ENCODE assay signal across 24 cellular contexts in the genomic region with DNA sequence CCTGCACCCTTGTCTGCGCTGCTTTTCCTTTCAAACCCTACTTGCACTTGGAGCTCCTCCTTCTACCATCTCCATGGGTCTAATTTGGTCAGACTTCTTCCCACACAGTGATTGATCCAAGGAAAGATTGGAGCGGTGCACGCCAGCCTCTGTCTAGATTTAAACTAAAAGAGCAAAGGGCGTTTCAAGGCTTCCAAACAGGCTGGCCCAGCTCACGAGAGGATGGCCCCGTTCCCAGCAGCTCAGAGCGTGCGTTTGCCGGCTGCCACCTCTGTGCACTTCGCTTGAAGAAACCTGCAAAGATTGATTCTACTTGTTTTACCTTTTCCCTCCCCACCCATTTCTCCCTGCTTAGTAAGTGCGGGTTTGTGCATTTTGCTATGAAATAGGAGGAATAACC.
"Had no signal": no experiment of that assay in that cellular context is flagged by ENCODE, and none has a peak within 500 bp of the region (broad histone marks: within the 10 kb centered on the region; RNA-seq: fewer than 3 reads in every experiment).

No MANE protein-coding gene starts in this region.

- H3K9ac ChIP-seq: parathyroid adenoma had no signal

- H3K27me3 ChIP-seq: ovary, sigmoid colon, stomach, tibial nerve, upper lobe of left lung, vagina had no signal

- H3K27ac ChIP-seq: ovary, parathyroid adenoma, psoas muscle, sigmoid colon, stomach, upper lobe of left lung, vagina had no signal

- H3K9me3 ChIP-seq: ovary, psoas muscle, vagina had no signal

- H3K4me1 ChIP-seq: parathyroid adenoma, psoas muscle, sigmoid colon, stomach, upper lobe of left lung, vagina had no signal

- DNase-seq: naive B cell; naive thymus-derived CD8-positive, alpha-beta T cell; nephron progenitor cell; occipital lobe; ovary; psoas muscle; right cardiac atrium; sigmoid colon; small intestine; stimulated activated CD4-positive, alpha-beta T cell treated with anti-CD3 and anti-CD28 coated beads, Interleukin-15, amount 100 ng/mL, for 24 hours; stimulated activated CD4-positive, alpha-beta T cell treated with anti-CD3 and anti-CD28 coated beads, Interleukin-2, amount 100 ng/mL, for 24 hours; stimulated activated CD4-positive, alpha-beta T cell treated with anti-CD3 and anti-CD28 coated beads, Interleukin-2, amount 100 ng/mL, for 48 hours; stimulated activated CD4-positive, alpha-beta T cell treated with anti-CD3 and anti-CD28 coated beads, Interleukin-4, amount 100 ng/mL, for 24 hours; stimulated activated naive B cell treated with anti-CD40 and anti-IgM and Interleukin-4, amounts not matched to agents 10 μg/mL and 1 μg/mL and 100 μg/mL, for 72 hours; stimulated activated naive CD4-positive, alpha-beta T cell treated with Interleukin-2 at 50 U/mL for 16 hours; stomach; trophoblast cell had no signal

- H2AFZ ChIP-seq: parathyroid adenoma had no signal

- ATAC-seq: naive thymus-derived CD8-positive, alpha-beta T cell; natural killer cell treated with Interleukin-12 subunit alpha and Interleukin-12 subunit beta and Interleukin-15 and Interleukin-18, amount 100 ng/mL, for 72 hours; psoas muscle; right cardiac atrium; stimulated activated effector memory CD8-positive, alpha-beta T cell treated with anti-CD3 and anti-CD28 coated beads, Interleukin-12 subunit alpha, Interleukin-12 subunit beta, amount 100 ng/mL, for 72 hours; stimulated activated naive B cell treated with anti-CD40 and anti-IgM and Interleukin-4, amounts not matched to agents 10 μg/mL and 1 μg/mL and 100 μg/mL, for 72 hours had no signal

- H3K4me3 ChIP-seq: ovary, psoas muscle, sigmoid colon, stomach, tibial nerve, upper lobe of left lung, vagina had no signal

- FAIRE-seq: small intestine, urothelium cell line had no signal

- H3K36me3 ChIP-seq: ovary, sigmoid colon, stomach, tibial nerve, upper lobe of left lung, vagina had no signal

- H3K79me2 ChIP-seq: parathyroid adenoma had no signal
